8 cellular contexts compared by ENCODE assay signal in genomic region chr2:129936334-129936934, GRCh38. TPM values are rescaled to one million over a fixed set of nuclear protein-coding genes. Genes with fewer than 3 reads are reported as not detected.
DNase-seq lines count a peak whose midpoint lies in the region; ATAC-seq and TF ChIP-seq lines count a peak whose summit lies in the region.

No MANE protein-coding gene starts in this region.

- H3K36me3 Mint-ChIP-seq in activated naive CD4-positive, alpha-beta T cell treated with anti-CD3 and anti-CD28 coated beads for 36 hours (ENCODE audit: low read depth), result no peaks in the 10 kb centered on the region
- H3K36me3 Mint-ChIP-seq in activated T-helper 2 cell treated with anti-CD3 and anti-CD28 coated beads, Interferon-gamma antibody, Interleukin-2, Interleukin-4, amounts not matched to agents 10 μg/mL and 5 μg/mL and 100 μg/mL, durations not matched to agents 14 hours and 24 hours and 36 hours (ENCODE audit: low read depth), result no peaks in the 10 kb centered on the region

- no peak overlapping the region for H3K4me2 ChIP-seq in smooth muscle cell

- no peaks in the 10 kb centered on the region for H3K4me1 Mint-ChIP-seq in activated naive CD4-positive, alpha-beta T cell treated with anti-CD3 and anti-CD28 coated beads for 36 hours (ENCODE audit: low read depth)
- no peaks in the 10 kb centered on the region for H3K4me1 Mint-ChIP-seq in activated T-helper 2 cell treated with anti-CD3 and anti-CD28 coated beads, Interferon-gamma antibody, Interleukin-2, Interleukin-4, amounts not matched to agents 10 μg/mL and 5 μg/mL and 100 μg/mL, durations not matched to agents 14 hours and 24 hours and 36 hours (ENCODE audit: low read depth)

- no peaks in the 10 kb centered on the region for H3K27me3 ChIP-seq in smooth muscle cell (ENCODE audit: low read depth)

- H4K20me1 ChIP-seq in smooth muscle cell (ENCODE audit: low read depth), result no peaks in the 10 kb centered on the region

- H2AFZ ChIP-seq in smooth muscle cell (ENCODE audit: low read depth), result no peak overlapping the region

- no peaks in the 10 kb centered on the region for H3K36me3 ChIP-seq in smooth muscle cell (ENCODE audit: low read depth)

- H3K4me3 Mint-ChIP-seq in activated naive CD4-positive, alpha-beta T cell treated with anti-CD3 and anti-CD28 coated beads for 36 hours, result no peak overlapping the region
- no peak overlapping the region for H3K4me3 Mint-ChIP-seq in activated T-helper 2 cell treated with anti-CD3 and anti-CD28 coated beads, Interferon-gamma antibody, Interleukin-2, Interleukin-4, amounts not matched to agents 10 μg/mL and 5 μg/mL and 100 μg/mL, durations not matched to agents 14 hours and 24 hours and 36 hours (ENCODE audit: low read depth)

- no peaks in the 10 kb centered on the region for H3K79me2 ChIP-seq in smooth muscle cell (ENCODE audit: low read depth)

- no peaks in the 10 kb centered on the region for H3K9me3 ChIP-seq in smooth muscle cell (replicated peaks; ENCODE audit: low read depth)

- TF ChIP-seq CTCF in smooth muscle cell (IDR thresholded peaks at IDR 0.05; ENCODE audit: borderline replicate concordance, insufficient read depth, poor library complexity, severe bottlenecking), result peak; percentile 49

- DNase-seq in activated naive CD4-positive, alpha-beta T cell (lab: John Stamatoyannopoulos, UW), result peak in 3 of 4 experiments; percentile 13 to 30 (median 18)
- DNase-seq in activated naive CD4-positive, alpha-beta T cell treated with anti-CD3 and anti-CD28 coated beads for 36 hours, result no peak
- peak; percentile 46 for DNase-seq in activated T-helper 2 cell treated with anti-CD3 and anti-CD28 coated beads, Interferon-gamma antibody, Interleukin-2, Interleukin-4, amounts not matched to agents 10 μg/mL and 5 μg/mL and 100 μg/mL, durations not matched to agents 14 hours and 24 hours and 36 hours (ENCODE audit: low spot score)
- DNase-seq in smooth muscle cell (lab: John Stamatoyannopoulos, UW; ENCODE audit: unreplicated experiment) (no peak), LoVo (ENCODE audit: low spot score) (no peak), SW 1271 (lab: John Stamatoyannopoulos, UW) (no peak)

- CTCF ChIA-PET in activated naive CD4-positive, alpha-beta T cell treated with anti-CD3 and anti-CD28 coated beads for 36 hours (lab: Charles Lee), result no interaction called here

- WGBS in smooth muscle cell (ENCODE audit: low lambda C conversion rate), result 57% methylated on average over 9 of the region's 9 CpGs

- no peaks in the 10 kb centered on the region for H3F3A ChIP-seq in smooth muscle cell (ENCODE audit: low read depth)

- no peak for ATAC-seq in HG02798 (IDR thresholded peaks at IDR 0.05; ENCODE audit: poor library complexity, unreplicated experiment)

- peaks cover 27% of the 10 kb centered on the region for H3K27me3 Mint-ChIP-seq in activated naive CD4-positive, alpha-beta T cell treated with anti-CD3 and anti-CD28 coated beads for 36 hours (ENCODE audit: low read depth)
- H3K27me3 Mint-ChIP-seq in activated T-helper 2 cell treated with anti-CD3 and anti-CD28 coated beads, Interferon-gamma antibody, Interleukin-2, Interleukin-4, amounts not matched to agents 10 μg/mL and 5 μg/mL and 100 μg/mL, durations not matched to agents 14 hours and 24 hours and 36 hours (ENCODE audit: low read depth), result peaks cover 30% of the 10 kb centered on the region

- H3K27ac Mint-ChIP-seq in activated naive CD4-positive, alpha-beta T cell treated with anti-CD3 and anti-CD28 coated beads for 36 hours, result no peak overlapping the region
- H3K27ac Mint-ChIP-seq in activated T-helper 2 cell treated with anti-CD3 and anti-CD28 coated beads, Interferon-gamma antibody, Interleukin-2, Interleukin-4, amounts not matched to agents 10 μg/mL and 5 μg/mL and 100 μg/mL, durations not matched to agents 14 hours and 24 hours and 36 hours, result no peak overlapping the region

- no peak overlapping the region for H3K4me3 ChIP-seq in smooth muscle cell

- H3K9me3 Mint-ChIP-seq in activated naive CD4-positive, alpha-beta T cell treated with anti-CD3 and anti-CD28 coated beads for 36 hours, result no peaks in the 10 kb centered on the region
- H3K9me3 Mint-ChIP-seq in activated T-helper 2 cell treated with anti-CD3 and anti-CD28 coated beads, Interferon-gamma antibody, Interleukin-2, Interleukin-4, amounts not matched to agents 10 μg/mL and 5 μg/mL and 100 μg/mL, durations not matched to agents 14 hours and 24 hours and 36 hours, result no peaks in the 10 kb centered on the region

- intact Hi-C loops in activated naive CD4-positive, alpha-beta T cell treated with anti-CD3 and anti-CD28 coated beads for 36 hours (cut with micrococcal nuclease), result no loop called here
- intact Hi-C loops in activated T-helper 2 cell treated with anti-CD3 and anti-CD28 coated beads, Interferon-gamma antibody, Interleukin-2, Interleukin-4, amounts not matched to agents 10 μg/mL and 5 μg/mL and 100 μg/mL, durations not matched to agents 14 hours and 24 hours and 36 hours (cut with micrococcal nuclease), result loop anchor here (1.0 kb wide), 1 partner anchor 396 kb away; no protein-coding TSS in a partner anchor

- H3K27ac ChIP-seq in smooth muscle cell (ENCODE audit: low read depth), result no peak overlapping the region

- TF ChIP-seq EP300 in Ishikawa (IDR thresholded peaks at IDR 0.05; ENCODE audit: borderline replicate concordance), result no peak

- TF ChIP-seq RAD21 in Ishikawa (IDR thresholded peaks at IDR 0.05; ENCODE audit: low read depth), result peak; percentile 68

- no peaks in the 10 kb centered on the region for H3K4me1 ChIP-seq in smooth muscle cell (ENCODE audit: low read depth)

- H3K9ac ChIP-seq in smooth muscle cell (ENCODE audit: low read depth), result no peak overlapping the region

TF ChIP-seq in Ishikawa, 13 proteins besides CTCF, POLR2A, EP300 and RAD21:
- TF ChIP-seq REST (IDR thresholded peaks at IDR 0.05; ENCODE audit: low read depth), result no peak
- TF ChIP-seq ZBTB7A (IDR thresholded peaks at IDR 0.05; ENCODE audit: low read depth), result no peak
- TF ChIP-seq CEBPB (IDR thresholded peaks at IDR 0.05), result no peak
- no peak for TF ChIP-seq YY1 (IDR thresholded peaks at IDR 0.05; ENCODE audit: low read depth)
- TF ChIP-seq MAX (IDR thresholded peaks at IDR 0.05), result no peak
- TF ChIP-seq CREB1 (IDR thresholded peaks at IDR 0.05; ENCODE audit: low read depth), result no peak
- no peak for TF ChIP-seq EGR1 (IDR thresholded peaks at IDR 0.05)
- no peak for TF ChIP-seq NFIC (IDR thresholded peaks at IDR 0.05)

RNA-seq across cellular contexts. Expression of gene RAB6C, which starts 43.0 kb away (rescaled TPM):
- not detected for total RNA-seq in activated naive CD4-positive, alpha-beta T cell treated with anti-CD3 and anti-CD28 coated beads for 36 hours
- total RNA-seq in activated T-helper 2 cell treated with anti-CD3 and anti-CD28 coated beads, Interferon-gamma antibody, Interleukin-2, Interleukin-4, amounts not matched to agents 10 μg/mL and 5 μg/mL and 100 μg/mL, durations not matched to agents 14 hours and 24 hours and 36 hours, result not detected in 2 replicates
- total RNA-seq in smooth muscle cell, result 0.54 TPM in 1 of 2 replicates, not detected in the other
- polyA plus RNA-seq in smooth muscle cell, result not detected in 2 replicates

Comparison
In these comparisons a context has a peak if more than half of its experiments do, and no peak if none do; other contexts are left out.
1. DNase-seq: peak in activated naive CD4-positive, alpha-beta T cell (3 of 4) and activated T-helper 2 cell treated with anti-CD3 and anti-CD28 coated beads, Interferon-gamma antibody, Interleukin-2, Interleukin-4, amounts not matched to agents 10 μg/mL and 5 μg/mL and 100 μg/mL, durations not matched to agents 14 hours and 24 hours and 36 hours (single experiment); none in activated naive CD4-positive, alpha-beta T cell treated with anti-CD3 and anti-CD28 coated beads for 36 hours (single experiment), smooth muscle cell (single experiment), LoVo (single experiment) and SW 1271 (0 of 2).